In genomic region chr2:236703310-236703709, GRCh38 we compare ENCODE assay signal across 31 cellular contexts.
"Had no signal": no experiment of that assay in that cellular context is flagged by ENCODE, and none has a peak within 500 bp of the region (broad histone marks: within the 10 kb centered on the region; RNA-seq: fewer than 3 reads in every experiment).

No MANE protein-coding gene starts in this region.

- H3K36me3 ChIP-seq: ascending aorta, brain microvascular endothelial cell, esophagus muscularis mucosa, gastrocnemius medialis, heart left ventricle, WERI-Rb-1 had no signal

- H3K4me3 ChIP-seq: ascending aorta, esophagus muscularis mucosa, gastrocnemius medialis, heart left ventricle had no signal

- DNase-seq: activated B cell treated with CpG ODN at 0.5 μM for 24 hours; activated CD4-positive, alpha-beta memory T cell treated with anti-CD3 and anti-CD28 coated beads, Interleukin-2, amount 10 ng/mL, durations not matched to agents 7 days and 5 days; activated CD4-positive, alpha-beta T cell treated with anti-CD3 and anti-CD28 coated beads for 36 hours; activated CD4-positive, alpha-beta T cell treated with anti-CD3 and anti-CD28 coated beads, Interleukin-2, amount 10 ng/mL, durations not matched to agents 24 days and 14 days; activated CD4-positive, alpha-beta T cell treated with anti-CD3 and anti-CD28 coated beads, Interleukin-2, amount 50 U/mL, for 4 hours; activated CD4-positive, CD25-positive, alpha-beta regulatory T cell treated with anti-CD3 and anti-CD28 coated beads, Interleukin-2, amount 50 U/mL, for 72 hours; activated CD8-positive, alpha-beta memory T cell treated with anti-CD3 and anti-CD28 coated beads, Interleukin-2, amount 50 U/mL, for 48 hours; activated gamma-delta T cell; activated naive CD4-positive, alpha-beta T cell; activated naive CD4-positive, alpha-beta T cell treated with anti-CD3 and anti-CD28 coated beads, Interleukin-2, amount 10 ng/mL, durations not matched to agents 7 days and 5 days; activated naive CD8-positive, alpha-beta T cell treated with anti-CD3 and anti-CD28 coated beads, Interleukin-2, amount 10 ng/mL, durations not matched to agents 7 days and 5 days; activated T-cell treated with anti-CD3 and anti-CD28 coated beads for 4 hours; activated T-cell treated with anti-CD3 and anti-CD28 coated beads, Interleukin-2, amount 50 U/mL, for 24 hours; activated T-cell treated with anti-CD3 and anti-CD28 coated beads, Interleukin-2, amount 50 U/mL, for 72 hours; brain microvascular endothelial cell; caudate nucleus; cortex of kidney; dermis blood vessel endothelial cell; effector CD4-positive, alpha-beta T cell; effector memory CD8-positive, alpha-beta T cell; erythroblast; foreskin keratinocyte; gastrocnemius medialis; glutamatergic neuron; heart left ventricle; T-cell; T-helper 9 cell; WERI-Rb-1 had no signal

- H3K27me3 ChIP-seq: ascending aorta, brain microvascular endothelial cell, esophagus muscularis mucosa, foreskin keratinocyte, gastrocnemius medialis, heart left ventricle had no signal

- H3K27ac ChIP-seq: ascending aorta, brain microvascular endothelial cell, esophagus muscularis mucosa, foreskin keratinocyte, gastrocnemius medialis, heart left ventricle, WERI-Rb-1 had no signal

- H3K9me3 ChIP-seq: ascending aorta, esophagus muscularis mucosa, gastrocnemius medialis, heart left ventricle had no signal

- ATAC-seq: activated CD4-positive, alpha-beta T cell treated with anti-CD3 and anti-CD28 coated beads for 36 hours; activated naive CD4-positive, alpha-beta T cell treated with anti-CD3 and anti-CD28 coated beads, Interleukin-2, amount 50 U/mL, for 72 hours; activated T-cell treated with anti-CD3 and anti-CD28 coated beads, Interleukin-2, amount 50 U/mL, for 72 hours; effector memory CD8-positive, alpha-beta T cell; foreskin keratinocyte; gastrocnemius medialis; heart left ventricle; T-cell had no signal

- H3K4me1 ChIP-seq: ascending aorta, foreskin keratinocyte, gastrocnemius medialis had no signal
